In genomic region chr5:140558542-140558941, GRCh38 we compare ENCODE assay signal across 18 cellular contexts. TPM values are rescaled to one million over a fixed set of nuclear protein-coding genes. Genes with fewer than 3 reads are reported as not detected.
DNase-seq lines count a peak whose midpoint lies in the region; ATAC-seq and TF ChIP-seq lines count a peak whose summit lies in the region.
"Had no signal": no experiment of that assay in that cellular context is flagged by ENCODE, and none has a peak within 500 bp of the region (broad histone marks: within the 10 kb centered on the region; RNA-seq: fewer than 3 reads in every experiment).

No MANE protein-coding gene starts in this region.

- H3K27me3 Mint-ChIP-seq in activated CD4-positive, alpha-beta memory T cell treated with anti-CD3 and anti-CD28 coated beads, Interleukin-2, amount 10 ng/mL, durations not matched to agents 7 days and 5 days, result no peaks in the 10 kb centered on the region
- no peaks in the 10 kb centered on the region for H3K27me3 Mint-ChIP-seq in mesothelial cell of epicardium (ENCODE audit: low read depth)
- H3K27me3 Mint-ChIP-seq: CD4-positive, alpha-beta memory T cell had no signal

- DNase-seq in activated CD8-positive, alpha-beta memory T cell treated with anti-CD3 and anti-CD28 coated beads, Interleukin-2, amount 50 U/mL, for 48 hours, result peak; percentile 47
- no peak for DNase-seq in activated CD8-positive, alpha-beta memory T cell treated with anti-CD3 and anti-CD28 coated beads, Interleukin-2, amount 50 U/mL, for 4 hours
- no peak for DNase-seq in activated CD4-positive, alpha-beta memory T cell treated with anti-CD3 and anti-CD28 coated beads, Interleukin-2, amount 10 ng/mL, durations not matched to agents 7 days and 5 days
- DNase-seq in mesothelial cell of epicardium (ENCODE audit: low spot score in 2 of 2, unreplicated experiment in 2 of 2), result no peak
- no peak for DNase-seq in stomach
- DNase-seq in pons (ENCODE audit: low spot score), result no peak
- DNase-seq in stimulated activated naive CD4-positive, alpha-beta T cell treated with Interleukin-2 at 50 U/mL for 16 hours (lab: John Stamatoyannopoulos, UW), result no peak
- DNase-seq: activated gamma-delta T cell; body of pancreas; CD4-positive, alpha-beta memory T cell; left colon; NCI-H1105; NCI-H774; SW 1271; thyroid gland had no signal

- intact Hi-C loops in stomach (cut with DNase I; ENCODE audit: low total_unique reads), result no loop called here

- H3K36me3 ChIP-seq in stomach, result peaks cover under 1 to 34% (median 30%) of the 10 kb centered on the region in 4 donors

- no peak for ATAC-seq in HG03045 (IDR thresholded peaks at IDR 0.05; ENCODE audit: unreplicated experiment)
- ATAC-seq: body of pancreas, GM23338, left colon had no signal

- H3K27me3 ChIP-seq in stomach, result no peaks in the 10 kb centered on the region
- H3K27me3 ChIP-seq: body of pancreas, thyroid gland had no signal

- peak overlapping the region in 4 of 5 donors; percentile 92 to 98 (median 94) for H3K27ac ChIP-seq in stomach

- peaks cover 23 to 64% (median 55%) of the 10 kb centered on the region in 4 donors for H3K4me1 ChIP-seq in stomach

- POLR2A ChIA-PET in activated CD4-positive, alpha-beta memory T cell treated with anti-CD3 and anti-CD28 coated beads, Interleukin-2, amount 10 ng/mL, durations not matched to agents 7 days and 5 days (lab: Charles Lee), result interaction anchor here (2.1 to 10.7 kb wide), 4 partner anchors 10 to 157 kb away, joined by 10 to 101 read pairs (median 18); partner anchors contain the start of genes ANKHD1, EIF4EBP3, IK and NDUFA2

- no peak for TF ChIP-seq CTCF in mesothelial cell of epicardium (IDR thresholded peaks at IDR 0.05; ENCODE audit: unreplicated experiment)
- TF ChIP-seq CTCF in stomach (IDR thresholded peaks at IDR 0.05), result no peak

- WGBS in stomach, 5 donors, result 88 to 96% (median 94%) methylated on average over 9 of the region's 9 CpGs

- no peak for TF ChIP-seq EP300 in stomach (IDR thresholded peaks at IDR 0.05)

- peaks cover 51% of the 10 kb centered on the region for H3K4me1 Mint-ChIP-seq in activated CD4-positive, alpha-beta memory T cell treated with anti-CD3 and anti-CD28 coated beads, Interleukin-2, amount 10 ng/mL, durations not matched to agents 7 days and 5 days
- H3K4me1 Mint-ChIP-seq in mesothelial cell of epicardium, result peaks cover 29% of the 10 kb centered on the region

- no peaks in the 10 kb centered on the region for H3K9me3 Mint-ChIP-seq in activated CD4-positive, alpha-beta memory T cell treated with anti-CD3 and anti-CD28 coated beads, Interleukin-2, amount 10 ng/mL, durations not matched to agents 7 days and 5 days
- H3K9me3 Mint-ChIP-seq in mesothelial cell of epicardium, result no peaks in the 10 kb centered on the region
- H3K9me3 Mint-ChIP-seq: GM23338 had no signal

- H3K27ac Mint-ChIP-seq in activated CD4-positive, alpha-beta memory T cell treated with anti-CD3 and anti-CD28 coated beads, Interleukin-2, amount 10 ng/mL, durations not matched to agents 7 days and 5 days, result peak overlapping the region; percentile 79
- H3K27ac Mint-ChIP-seq in mesothelial cell of epicardium, result peak overlapping the region; percentile 96

- TF ChIP-seq POLR2A in stomach (IDR thresholded peaks at IDR 0.05), result no peak

- no peak overlapping the region for H3K4me3 Mint-ChIP-seq in activated CD4-positive, alpha-beta memory T cell treated with anti-CD3 and anti-CD28 coated beads, Interleukin-2, amount 10 ng/mL, durations not matched to agents 7 days and 5 days
- no peak overlapping the region for H3K4me3 Mint-ChIP-seq in mesothelial cell of epicardium

- peaks cover 36% of the 10 kb centered on the region for H3K36me3 Mint-ChIP-seq in activated CD4-positive, alpha-beta memory T cell treated with anti-CD3 and anti-CD28 coated beads, Interleukin-2, amount 10 ng/mL, durations not matched to agents 7 days and 5 days (ENCODE audit: low read depth)
- H3K36me3 Mint-ChIP-seq in mesothelial cell of epicardium, result peaks cover 2% of the 10 kb centered on the region

- CTCF ChIA-PET in activated CD4-positive, alpha-beta memory T cell treated with anti-CD3 and anti-CD28 coated beads, Interleukin-2, amount 10 ng/mL, durations not matched to agents 7 days and 5 days (lab: Charles Lee), result interaction anchor here (0.6 to 1.9 kb wide), 3 partner anchors 10 to 13 kb away, joined by 3 to 4 read pairs (median 3); partner anchors contain the start of gene EIF4EBP3

- H3K4me3 ChIP-seq in stomach, result no peak overlapping the region
- H3K4me3 ChIP-seq: body of pancreas, thyroid gland had no signal

- no peaks in the 10 kb centered on the region for H3K9me3 ChIP-seq in stomach
- H3K9me3 ChIP-seq: body of pancreas, thyroid gland had no signal

RNA-seq across cellular contexts. Expression of gene SRA1, which starts 1.3 kb away (rescaled TPM):
- total RNA-seq in activated CD4-positive, alpha-beta memory T cell treated with anti-CD3 and anti-CD28 coated beads, Interleukin-2, amount 10 ng/mL, durations not matched to agents 7 days and 5 days, result 10 to 100 TPM; 37.4 to 38.3 TPM
- total RNA-seq in mesothelial cell of epicardium (34.9 to 37.5 TPM (median 37.0 TPM) in 3 replicates), stomach (10 to 100 TPM in 3 of 5 donors, 1 to 10 TPM in 1, not detected in 1; 1.8 to 26.8 (median 22.9) TPM)
- 10 to 100 TPM; 37.7 to 51.0 (median 39.7) TPM for polyA plus RNA-seq in stomach

RNA-seq across cellular contexts. Expression of gene APBB3, which starts 5.9 kb away (rescaled TPM):
- total RNA-seq in activated CD4-positive, alpha-beta memory T cell treated with anti-CD3 and anti-CD28 coated beads, Interleukin-2, amount 10 ng/mL, durations not matched to agents 7 days and 5 days, result 10 to 100 TPM; 23.7 to 27.5 TPM
- total RNA-seq in mesothelial cell of epicardium (59.9 to 68.5 TPM (median 63.6 TPM) in 3 replicates), stomach (10 to 100 TPM in 3 of 5 donors, 1 to 10 TPM in 2; 5.4 to 40.8 (median 22.4) TPM)
- 10 to 100 TPM in 2 of 3 donors, 1 to 10 TPM in 1; 9.8 to 29.8 (median 11.0) TPM for polyA plus RNA-seq in stomach

RNA-seq across cellular contexts. Expression of gene SLC35A4, which starts 6.1 kb away (rescaled TPM):
- 10 to 100 TPM; 78.9 to 82.1 TPM for total RNA-seq in activated CD4-positive, alpha-beta memory T cell treated with anti-CD3 and anti-CD28 coated beads, Interleukin-2, amount 10 ng/mL, durations not matched to agents 7 days and 5 days
- total RNA-seq in mesothelial cell of epicardium, result 56.5 to 62.2 TPM (median 61.5 TPM) in 3 replicates
- total RNA-seq in stomach, result 10 to 100 TPM; 11.4 to 62.0 (median 43.0) TPM
- 10 to 100 TPM; 30.4 to 47.7 (median 41.7) TPM for polyA plus RNA-seq in stomach

RNA-seq across cellular contexts. Expression of gene EIF4EBP3, which starts 11.1 kb away (rescaled TPM):
- 10 to 100 TPM in 1 of 2 experiments, 1 to 10 TPM in 1; 8.0 to 11.6 TPM for total RNA-seq in activated CD4-positive, alpha-beta memory T cell treated with anti-CD3 and anti-CD28 coated beads, Interleukin-2, amount 10 ng/mL, durations not matched to agents 7 days and 5 days
- total RNA-seq in mesothelial cell of epicardium (5.2 to 7.6 TPM (median 5.9 TPM) in 3 replicates), stomach (10 to 100 TPM in 1 of 5 donors, 1 to 10 TPM in 4; 2.7 to 15.1 (median 8.1) TPM)
- polyA plus RNA-seq in stomach, result 10 to 100 TPM; 66.1 to 90.9 (median 80.2) TPM
- total RNA-seq: RPMI7951 had no signal
